In genomic region chr19:38705197-38706019, GRCh38 we compare ENCODE assay signal across 13 cellular contexts. TPM values are rescaled to one million over a fixed set of nuclear protein-coding genes. Genes with fewer than 3 reads are reported as not detected.
A peak's percentile ranks its signal among the peaks of the same experiment; 100 is the strongest.
DNase-seq lines count a peak whose midpoint lies in the region; ATAC-seq, FAIRE-seq and TF ChIP-seq lines count a peak whose summit lies in the region.
"Had no signal": no experiment of that assay in that cellular context is flagged by ENCODE, and none has a peak within 500 bp of the region (broad histone marks: within the 10 kb centered on the region; RNA-seq: fewer than 3 reads in every experiment).

No MANE protein-coding gene starts in this region.

- H3K9ac ChIP-seq in astrocyte (ENCODE audit: low read length) (no peak overlapping the region), skeletal muscle tissue (ENCODE audit: low read depth in 1 of 3, low read length in 3 of 3) (peak overlapping the region in 1 of 3 donors; percentile 69)

- intact Hi-C loops in CD14-positive monocyte (cut with micrococcal nuclease) (no loop called here), left ventricle myocardium inferior (cut with micrococcal nuclease) (loop anchor here (10.0 kb wide), 1 partner anchor 51 kb away; no protein-coding TSS in a partner anchor)

- H3K4me3 ChIP-seq in astrocyte (ENCODE audit: insufficient read depth, low read depth, low read length) (no peak overlapping the region), left ventricle myocardium inferior (peak overlapping the region; percentile 6), skeletal muscle tissue (ENCODE audit: low read length in 3 of 3) (no peak overlapping the region)

- TF ChIP-seq POLR2A in erythroblast (IDR thresholded peaks at IDR 0.05; ENCODE audit: low read length), result no peak

- no peak overlapping the region for H3K4me2 ChIP-seq in astrocyte (ENCODE audit: low read length)

- no peak overlapping the region for H2AFZ ChIP-seq in astrocyte (ENCODE audit: low read depth, low read length)

- H4K20me1 ChIP-seq in astrocyte (ENCODE audit: insufficient read depth, low read length), result peaks cover 91% of the 10 kb centered on the region

- H3K9me3 Mint-ChIP-seq in CD14-positive monocyte, result peaks cover 0 to 3% (median 0%) of the 10 kb centered on the region in 7 donors
- no peaks in the 10 kb centered on the region for H3K9me3 Mint-ChIP-seq in astrocyte (ENCODE audit: unreplicated experiment)

- TF ChIP-seq CTCF in CD14-positive monocyte (IDR thresholded peaks at IDR 0.05), result no peak
- TF ChIP-seq CTCF in astrocyte (IDR thresholded peaks at IDR 0.05; ENCODE audit: insufficient read depth, low read depth, low read length), result no peak
- TF ChIP-seq CTCF in left ventricle myocardium inferior (IDR thresholded peaks at IDR 0.05; ENCODE audit: borderline replicate concordance), result no peak

- no peak overlapping the region for H3K4me3 Mint-ChIP-seq in CD14-positive monocyte
- no peak overlapping the region for H3K4me3 Mint-ChIP-seq in astrocyte (ENCODE audit: unreplicated experiment)

- no peaks in the 10 kb centered on the region for H3K27me3 ChIP-seq in astrocyte (ENCODE audit: insufficient read depth, low read length)
- H3K27me3 ChIP-seq in left ventricle myocardium inferior (ENCODE audit: low read depth), result no peaks in the 10 kb centered on the region
- H3K27me3 ChIP-seq in skeletal muscle tissue (ENCODE audit: control insufficient read depth in 3 of 3, insufficient read depth in 3 of 3, low read length in 3 of 3), result no peaks in the 10 kb centered on the region

- ATAC-seq in GM18517 (IDR thresholded peaks at IDR 0.05; ENCODE audit: unreplicated experiment), result no peak
- no peak for ATAC-seq in HG03280 (IDR thresholded peaks at IDR 0.05; ENCODE audit: unreplicated experiment)

- peak overlapping the region; percentile 9 for H3K27ac ChIP-seq in astrocyte (ENCODE audit: low read depth, low read length)
- peak overlapping the region; percentile 91 for H3K27ac ChIP-seq in left ventricle myocardium inferior (replicated peaks)
- H3K27ac ChIP-seq in skeletal muscle tissue (ENCODE audit: low read depth, low read length), result peak overlapping the region; percentile 54
- H3K27ac ChIP-seq: HL-60 had no signal

- H3K4me1 Mint-ChIP-seq in CD14-positive monocyte, result no peaks in the 10 kb centered on the region
- H3K4me1 Mint-ChIP-seq in astrocyte (ENCODE audit: low read depth, unreplicated experiment), result peaks cover 22% of the 10 kb centered on the region

- no peak for DNase-seq in CD14-positive monocyte (ENCODE audit: low spot score)
- DNase-seq in astrocyte (ENCODE audit: low read depth), result no peak
- peak; percentile 71 for DNase-seq in left ventricle myocardium inferior
- no peak for DNase-seq in erythroblast (lab: John Stamatoyannopoulos, UW)
- no peak for DNase-seq in activated CD4-positive, alpha-beta T cell treated with anti-CD3 and anti-CD28 coated beads, Interleukin-2, amount 50 U/mL, for 1 hour
- DNase-seq: activated CD4-positive, alpha-beta T cell treated with anti-CD3 and anti-CD28 coated beads for 1 hour; DMS53; NCI-H2081; retina had no signal

- H3K36me3 Mint-ChIP-seq in CD14-positive monocyte (peaks cover 90 to 99% of the 10 kb centered on the region in 2 donors), astrocyte (ENCODE audit: low read depth, unreplicated experiment) (peaks cover 30% of the 10 kb centered on the region)

- H3K27me3 Mint-ChIP-seq in CD14-positive monocyte (ENCODE audit: low read depth in 3 of 3) (no peaks in the 10 kb centered on the region), astrocyte (ENCODE audit: low read depth, unreplicated experiment) (no peaks in the 10 kb centered on the region)

- peaks cover 69% of the 10 kb centered on the region for H3K36me3 ChIP-seq in astrocyte (ENCODE audit: insufficient read depth, low read length)
- H3K36me3 ChIP-seq in left ventricle myocardium inferior, result peaks cover 96% of the 10 kb centered on the region
- H3K36me3 ChIP-seq in skeletal muscle tissue (ENCODE audit: control insufficient read depth in 3 of 3, insufficient read depth in 3 of 3, low read length in 3 of 3), result peaks cover 88 to 92% (median 90%) of the 10 kb centered on the region in 3 donors

- H3K27ac Mint-ChIP-seq in CD14-positive monocyte (peak overlapping the region in 4 of 7 donors; percentile 41 to 81 (median 50)), astrocyte (ENCODE audit: unreplicated experiment) (peak overlapping the region; percentile 18)

- peaks cover 96% of the 10 kb centered on the region for H3K79me2 ChIP-seq in astrocyte (ENCODE audit: insufficient read depth, low read length)

- FAIRE-seq in astrocyte (lab: Jason Lieb, UNC), result no peak

- H3K4me1 ChIP-seq in astrocyte (ENCODE audit: insufficient read depth, low read length), result peaks cover 47% of the 10 kb centered on the region
- H3K4me1 ChIP-seq in left ventricle myocardium inferior, result peaks cover 97% of the 10 kb centered on the region
- peaks cover 60 to 87% (median 80%) of the 10 kb centered on the region in 3 donors for H3K4me1 ChIP-seq in skeletal muscle tissue (ENCODE audit: control insufficient read depth in 3 of 3, insufficient read depth in 3 of 3, low read length in 3 of 3)

- H3K9me3 ChIP-seq in astrocyte (ENCODE audit: insufficient read depth, low read depth, low read length) (no peaks in the 10 kb centered on the region), left ventricle myocardium inferior (replicated peaks) (no peaks in the 10 kb centered on the region), skeletal muscle tissue (ENCODE audit: control insufficient read depth in 3 of 3, low read length in 3 of 3) (no peaks in the 10 kb centered on the region)

RNA-seq across cellular contexts. Expression of gene CAPN12, which starts 38.9 kb away (rescaled TPM):
- polyA plus RNA-seq in CD14-positive monocyte, result not detected
- total RNA-seq in astrocyte (4.6 and 6.0 TPM in 2 replicates), left ventricle myocardium inferior (0.22 TPM), skeletal muscle tissue (0.52 TPM)

RNA-seq across cellular contexts. Expression of gene ACTN4, which starts 58.0 kb away (rescaled TPM):
- 10 to 100 TPM in 1 of 2 donors, 1 to 10 TPM in 1; 8.4 to 16.0 TPM for polyA plus RNA-seq in CD14-positive monocyte
- total RNA-seq in astrocyte, result 805 and 879 TPM in 2 replicates
- total RNA-seq in left ventricle myocardium inferior, result 111 TPM
- total RNA-seq in skeletal muscle tissue, result 42.3 TPM

Comparison
In these comparisons a context has a peak if more than half of its experiments do, and no peak if none do; other contexts are left out.
1. H3K27ac ChIP-seq: peak in every context shown above with its lines; median percentile 91 in left ventricle myocardium inferior; 54 in skeletal muscle tissue; 9 in astrocyte.